8 cellular contexts compared by ENCODE assay signal in genomic region chr10:110918633-110919348, GRCh38. TPM values are rescaled to one million over a fixed set of nuclear protein-coding genes. Genes with fewer than 3 reads are reported as not detected.
DNase-seq lines count a peak whose midpoint lies in the region; ATAC-seq lines count a peak whose summit lies in the region.

BBIP1 (minus strand) TSS chr10:110919180; CDS start chr10:110918157, 1,023 bp downstream.

- peak within 1 kb of the TSS; percentile 97 for H3K27ac ChIP-seq in cingulate gyrus (ENCODE audit: low read depth, low read length)

- in situ Hi-C loops in ACHN (cut with HindIII; ENCODE audit: low pct_ligation_motif_present, low pct_unique_long_range_greater_than_20kb, low sequenced_read_pairs): no loop called here

- intact Hi-C loops in T-helper 2 cell treated with Interferon-gamma antibody and Interleukin-4, amounts not matched to agents 100 ng/mL and 5 ng/mL, for 36 hours (cut with micrococcal nuclease): loop anchor here (1.0 to 5.0 kb wide), 14 partner anchors 16 to 1528 kb away; partner anchors contain the start of genes ADD3, DUSP5, SMC3 and VTI1A

- peak; percentile 74 for ATAC-seq in GM18499 (IDR thresholded peaks at IDR 0.05; ENCODE audit: insufficient read depth, unreplicated experiment)
- peak; percentile 83 for ATAC-seq in HG02852 (IDR thresholded peaks at IDR 0.05; ENCODE audit: unreplicated experiment)

- DNase-seq in ACHN (peak; percentile 100), NCI-H1436 (lab: John Stamatoyannopoulos, UW) (peak; percentile 100), kidney glomerular epithelial cell (lab: John Stamatoyannopoulos, UW) (peak; percentile 100)
- peak; percentile 85 to 89 for DNase-seq in stimulated activated CD8-positive, alpha-beta memory T cell treated with anti-CD3 and anti-CD28 coated beads, Interleukin-15, amount 100 ng/mL, for 48 hours (ENCODE audit: low read depth in 2 of 2)

RNA-seq across cellular contexts. Expression of gene BBIP1, which starts in this region (rescaled TPM):
- total RNA-seq in T-helper 2 cell treated with Interferon-gamma antibody and Interleukin-4, amounts not matched to agents 100 ng/mL and 5 ng/mL, for 36 hours: 19.3 and 20.3 TPM in 2 replicates

Comparison
In these comparisons a context has a peak if more than half of its experiments do, and no peak if none do; other contexts are left out.
1. Peak in every context shown above with its lines: DNase-seq, ATAC-seq and H3K27ac ChIP-seq.